ENCODE assay signal across 28 cellular contexts in the genomic region with DNA sequence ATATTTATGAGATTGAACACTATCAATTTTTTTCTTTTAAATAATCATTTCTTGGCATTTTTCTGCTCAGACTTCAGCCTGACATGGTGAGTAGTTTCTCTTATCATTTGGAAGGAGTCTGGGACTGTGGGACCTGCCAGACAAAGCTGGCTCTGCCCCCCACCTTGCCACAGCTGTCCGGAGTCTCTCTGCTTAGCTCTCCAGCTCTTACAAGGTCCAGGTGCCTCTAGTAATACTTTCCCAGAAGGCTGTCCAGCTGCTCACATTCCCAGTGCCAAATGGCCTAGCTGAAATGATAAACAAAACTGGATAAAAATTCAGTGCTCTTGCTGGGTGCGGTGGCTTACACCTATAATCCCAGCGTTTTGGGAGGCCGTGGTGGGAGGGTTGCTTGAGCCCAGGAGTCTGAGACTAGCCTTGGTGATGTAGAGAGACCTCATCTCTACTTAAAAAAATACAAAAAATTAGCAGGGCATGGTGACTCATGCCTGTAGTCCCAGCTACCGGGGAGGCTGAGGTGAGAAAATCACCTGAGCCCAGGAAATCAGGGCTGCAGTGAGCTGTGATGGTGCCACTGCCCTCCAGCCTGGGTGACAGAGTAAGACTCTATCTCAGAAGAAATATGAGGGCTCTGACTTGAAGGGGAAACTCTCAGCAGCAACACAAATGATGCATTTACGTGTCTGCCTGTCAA.
"Had no signal": no experiment of that assay in that cellular context is flagged by ENCODE, and none has a peak within 500 bp of the region (broad histone marks: within the 10 kb centered on the region; RNA-seq: fewer than 3 reads in every experiment).

No MANE protein-coding gene starts in this region.

- H3K36me3 ChIP-seq: brain microvascular endothelial cell, cardiac muscle cell, MG63, WERI-Rb-1 had no signal

- H3K27me3 ChIP-seq: brain microvascular endothelial cell, cardiac muscle cell had no signal

- H3K4me3 ChIP-seq: cardiac muscle cell, MG63, SK-N-MC had no signal

- FAIRE-seq: astrocyte had no signal

- ATAC-seq: activated CD4-positive, alpha-beta T cell treated with anti-CD3 and anti-CD28 coated beads for 36 hours; activated T-helper 17 cell treated with anti-CD3 and anti-CD28 coated beads, Interleukin-2, amount 50 U/mL, for 72 hours; Panc1; Right ventricle myocardium inferior; T-cell had no signal

- DNase-seq: activated CD4-positive, alpha-beta memory T cell treated with anti-CD3 and anti-CD28 coated beads, Interleukin-2, amount 10 ng/mL, durations not matched to agents 7 days and 5 days; activated CD4-positive, alpha-beta T cell treated with anti-CD3 and anti-CD28 coated beads for 36 hours; activated CD4-positive, alpha-beta T cell treated with anti-CD3 and anti-CD28 coated beads, Interleukin-2, amount 50 U/mL, for 1 hour; activated gamma-delta T cell; activated naive CD4-positive, alpha-beta T cell treated with anti-CD3 and anti-CD28 coated beads for 36 hours; activated T-cell treated with anti-CD3 and anti-CD28 coated beads for 4 hours; activated T-cell treated with anti-CD3 and anti-CD28 coated beads, Interleukin-2, amount 50 U/mL, for 48 hours; amygdala; brain microvascular endothelial cell; cerebellar nuclear complex; MG63; NCI-H1105; NCI-H1436; NCI-H187 treated with DMSO at 0.1 percent for 48 hours; NCI-H2081 treated with DMSO at 0.1 percent for 48 hours; NCI-H345; NCI-H510A; NK-92 treated with Interleukin-12 subunit alpha and Interleukin-12 subunit beta, amount 100 ng/mL, for 24 hours; OCI-M1; RPMI8226; T-cell; WERI-Rb-1 had no signal

- H3K27ac ChIP-seq: brain microvascular endothelial cell, cardiac muscle cell, SK-N-MC, WERI-Rb-1 had no signal
